ENCODE assay signal across 1 cellular context in genomic region chr19:18440936-18441803, GRCh38.
TF ChIP-seq lines count a peak whose summit lies in the region.

No MANE protein-coding gene starts in this region.

TF ChIP-seq in HepG2, 621 proteins besides CTCF, POLR2A, EP300 and RAD21 (continued from another document and continues in another):
- TF ChIP-seq CSRNP1 (CRISPR knock-in tag; IDR thresholded peaks at IDR 0.05) = no peak
- no peak for TF ChIP-seq KDM4B (CRISPR knock-in tag; IDR thresholded peaks at IDR 0.05)
- TF ChIP-seq ZFYVE20 (CRISPR knock-in tag; IDR thresholded peaks at IDR 0.05; ENCODE audit: borderline replicate concordance, low read depth) = no peak
- no peak for TF ChIP-seq HMGA1 (CRISPR knock-in tag; conservative IDR thresholded peaks at IDR 0.05)
- TF ChIP-seq ZNF652 (CRISPR knock-in tag; IDR thresholded peaks at IDR 0.05; ENCODE audit: borderline replicate concordance, low read depth) = peak; percentile 87
- TF ChIP-seq, protein P1, sequence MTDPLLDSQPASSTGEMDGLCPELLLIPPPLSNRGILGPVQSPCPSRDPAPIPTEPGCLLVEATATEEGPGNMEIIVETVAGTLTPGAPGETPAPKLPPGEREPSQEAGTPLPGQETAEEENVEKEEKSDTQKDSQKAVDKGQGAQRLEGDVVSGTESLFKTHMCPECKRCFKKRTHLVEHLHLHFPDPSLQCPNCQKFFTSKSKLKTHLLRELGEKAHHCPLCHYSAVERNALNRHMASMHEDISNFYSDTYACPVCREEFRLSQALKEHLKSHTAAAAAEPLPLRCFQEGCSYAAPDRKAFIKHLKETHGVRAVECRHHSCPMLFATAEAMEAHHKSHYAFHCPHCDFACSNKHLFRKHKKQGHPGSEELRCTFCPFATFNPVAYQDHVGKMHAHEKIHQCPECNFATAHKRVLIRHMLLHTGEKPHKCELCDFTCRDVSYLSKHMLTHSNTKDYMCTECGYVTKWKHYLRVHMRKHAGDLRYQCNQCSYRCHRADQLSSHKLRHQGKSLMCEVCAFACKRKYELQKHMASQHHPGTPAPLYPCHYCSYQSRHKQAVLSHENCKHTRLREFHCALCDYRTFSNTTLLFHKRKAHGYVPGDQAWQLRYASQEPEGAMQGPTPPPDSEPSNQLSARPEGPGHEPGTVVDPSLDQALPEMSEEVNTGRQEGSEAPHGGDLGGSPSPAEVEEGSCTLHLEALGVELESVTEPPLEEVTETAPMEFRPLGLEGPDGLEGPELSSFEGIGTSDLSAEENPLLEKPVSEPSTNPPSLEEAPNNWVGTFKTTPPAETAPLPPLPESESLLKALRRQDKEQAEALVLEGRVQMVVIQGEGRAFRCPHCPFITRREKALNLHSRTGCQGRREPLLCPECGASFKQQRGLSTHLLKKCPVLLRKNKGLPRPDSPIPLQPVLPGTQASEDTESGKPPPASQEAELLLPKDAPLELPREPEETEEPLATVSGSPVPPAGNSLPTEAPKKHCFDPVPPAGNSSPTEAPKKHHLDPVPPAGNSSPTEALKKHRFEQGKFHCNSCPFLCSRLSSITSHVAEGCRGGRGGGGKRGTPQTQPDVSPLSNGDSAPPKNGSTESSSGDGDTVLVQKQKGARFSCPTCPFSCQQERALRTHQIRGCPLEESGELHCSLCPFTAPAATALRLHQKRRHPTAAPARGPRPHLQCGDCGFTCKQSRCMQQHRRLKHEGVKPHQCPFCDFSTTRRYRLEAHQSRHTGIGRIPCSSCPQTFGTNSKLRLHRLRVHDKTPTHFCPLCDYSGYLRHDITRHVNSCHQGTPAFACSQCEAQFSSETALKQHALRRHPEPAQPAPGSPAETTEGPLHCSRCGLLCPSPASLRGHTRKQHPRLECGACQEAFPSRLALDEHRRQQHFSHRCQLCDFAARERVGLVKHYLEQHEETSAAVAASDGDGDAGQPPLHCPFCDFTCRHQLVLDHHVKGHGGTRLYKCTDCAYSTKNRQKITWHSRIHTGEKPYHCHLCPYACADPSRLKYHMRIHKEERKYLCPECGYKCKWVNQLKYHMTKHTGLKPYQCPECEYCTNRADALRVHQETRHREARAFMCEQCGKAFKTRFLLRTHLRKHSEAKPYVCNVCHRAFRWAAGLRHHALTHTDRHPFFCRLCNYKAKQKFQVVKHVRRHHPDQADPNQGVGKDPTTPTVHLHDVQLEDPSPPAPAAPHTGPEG (CRISPR knock-in tag; IDR thresholded peaks at IDR 0.05) = no peak
- TF ChIP-seq NFIC (IDR thresholded peaks at IDR 0.05; ENCODE audit: low read length) = no peak
- TF ChIP-seq PAF1 (CRISPR knock-in tag; IDR thresholded peaks at IDR 0.05) = 0 out of 2 replicates have a peak, but pooled peaks have one; percentile 40
- TF ChIP-seq ZSCAN29 (CRISPR knock-in tag; conservative IDR thresholded peaks at IDR 0.05) = no peak
- TF ChIP-seq ZNF232 (CRISPR knock-in tag; IDR thresholded peaks at IDR 0.05; ENCODE audit: borderline replicate concordance) = no peak
- no peak for TF ChIP-seq ZMYM2 (CRISPR knock-in tag; IDR thresholded peaks at IDR 0.05)
- TF ChIP-seq ZNF230 (CRISPR knock-in tag; IDR thresholded peaks at IDR 0.05) = no peak
- no peak for TF ChIP-seq ZNF646 (CRISPR knock-in tag; IDR thresholded peaks at IDR 0.05)
- TF ChIP-seq PCBP2 (optimal IDR thresholded peaks at IDR 0.05; ENCODE audit: low read depth, low read length, poor library complexity, severe bottlenecking) = no peak
- no peak for TF ChIP-seq ZBTB43 (CRISPR knock-in tag; conservative IDR thresholded peaks at IDR 0.05)
- TF ChIP-seq MED8 (CRISPR knock-in tag; IDR thresholded peaks at IDR 0.05; ENCODE audit: insufficient replicate concordance) = no peak
- TF ChIP-seq MAF1 (CRISPR knock-in tag; IDR thresholded peaks at IDR 0.05; ENCODE audit: borderline replicate concordance) = no peak
- no peak for TF ChIP-seq BRCA1 (CRISPR knock-in tag; IDR thresholded peaks at IDR 0.05)
- TF ChIP-seq, protein P2, sequence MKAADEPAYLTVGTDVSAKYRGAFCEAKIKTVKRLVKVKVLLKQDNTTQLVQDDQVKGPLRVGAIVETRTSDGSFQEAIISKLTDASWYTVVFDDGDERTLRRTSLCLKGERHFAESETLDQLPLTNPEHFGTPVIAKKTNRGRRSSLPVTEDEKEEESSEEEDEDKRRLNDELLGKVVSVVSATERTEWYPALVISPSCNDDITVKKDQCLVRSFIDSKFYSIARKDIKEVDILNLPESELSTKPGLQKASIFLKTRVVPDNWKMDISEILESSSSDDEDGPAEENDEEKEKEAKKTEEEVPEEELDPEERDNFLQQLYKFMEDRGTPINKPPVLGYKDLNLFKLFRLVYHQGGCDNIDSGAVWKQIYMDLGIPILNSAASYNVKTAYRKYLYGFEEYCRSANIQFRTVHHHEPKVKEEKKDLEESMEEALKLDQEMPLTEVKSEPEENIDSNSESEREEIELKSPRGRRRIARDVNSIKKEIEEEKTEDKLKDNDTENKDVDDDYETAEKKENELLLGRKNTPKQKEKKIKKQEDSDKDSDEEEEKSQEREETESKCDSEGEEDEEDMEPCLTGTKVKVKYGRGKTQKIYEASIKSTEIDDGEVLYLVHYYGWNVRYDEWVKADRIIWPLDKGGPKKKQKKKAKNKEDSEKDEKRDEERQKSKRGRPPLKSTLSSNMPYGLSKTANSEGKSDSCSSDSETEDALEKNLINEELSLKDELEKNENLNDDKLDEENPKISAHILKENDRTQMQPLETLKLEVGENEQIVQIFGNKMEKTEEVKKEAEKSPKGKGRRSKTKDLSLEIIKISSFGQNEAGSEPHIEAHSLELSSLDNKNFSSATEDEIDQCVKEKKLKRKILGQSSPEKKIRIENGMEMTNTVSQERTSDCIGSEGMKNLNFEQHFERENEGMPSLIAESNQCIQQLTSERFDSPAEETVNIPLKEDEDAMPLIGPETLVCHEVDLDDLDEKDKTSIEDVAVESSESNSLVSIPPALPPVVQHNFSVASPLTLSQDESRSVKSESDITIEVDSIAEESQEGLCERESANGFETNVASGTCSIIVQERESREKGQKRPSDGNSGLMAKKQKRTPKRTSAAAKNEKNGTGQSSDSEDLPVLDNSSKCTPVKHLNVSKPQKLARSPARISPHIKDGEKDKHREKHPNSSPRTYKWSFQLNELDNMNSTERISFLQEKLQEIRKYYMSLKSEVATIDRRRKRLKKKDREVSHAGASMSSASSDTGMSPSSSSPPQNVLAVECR (CRISPR knock-in tag; IDR thresholded peaks at IDR 0.05; ENCODE audit: borderline replicate concordance) = no peak
- TF ChIP-seq ZNF737 (CRISPR knock-in tag; IDR thresholded peaks at IDR 0.05; ENCODE audit: borderline replicate concordance) = no peak
- TF ChIP-seq ZNF672 (CRISPR knock-in tag; IDR thresholded peaks at IDR 0.05) = no peak
- TF ChIP-seq AGO2 (optimal IDR thresholded peaks at IDR 0.05; ENCODE audit: low read depth, low read length) = peak; percentile 54
- no peak for TF ChIP-seq RNF2 (conservative IDR thresholded peaks at IDR 0.05; ENCODE audit: low read depth)
- TF ChIP-seq SIX4 (CRISPR knock-in tag; IDR thresholded peaks at IDR 0.05) = no peak
- no peak for TF ChIP-seq ISX (CRISPR knock-in tag; conservative IDR thresholded peaks at IDR 0.05)
- no peak for TF ChIP-seq POLR2G (IDR thresholded peaks at IDR 0.05; ENCODE audit: low read depth, low read length)
- TF ChIP-seq ZNF18 (CRISPR knock-in tag; IDR thresholded peaks at IDR 0.05; ENCODE audit: insufficient replicate concordance) = no peak
- TF ChIP-seq, protein P3, sequence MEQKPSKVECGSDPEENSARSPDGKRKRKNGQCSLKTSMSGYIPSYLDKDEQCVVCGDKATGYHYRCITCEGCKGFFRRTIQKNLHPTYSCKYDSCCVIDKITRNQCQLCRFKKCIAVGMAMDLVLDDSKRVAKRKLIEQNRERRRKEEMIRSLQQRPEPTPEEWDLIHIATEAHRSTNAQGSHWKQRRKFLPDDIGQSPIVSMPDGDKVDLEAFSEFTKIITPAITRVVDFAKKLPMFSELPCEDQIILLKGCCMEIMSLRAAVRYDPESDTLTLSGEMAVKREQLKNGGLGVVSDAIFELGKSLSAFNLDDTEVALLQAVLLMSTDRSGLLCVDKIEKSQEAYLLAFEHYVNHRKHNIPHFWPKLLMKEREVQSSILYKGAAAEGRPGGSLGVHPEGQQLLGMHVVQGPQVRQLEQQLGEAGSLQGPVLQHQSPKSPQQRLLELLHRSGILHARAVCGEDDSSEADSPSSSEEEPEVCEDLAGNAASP (CRISPR knock-in tag; IDR thresholded peaks at IDR 0.05; ENCODE audit: borderline replicate concordance) = peak; percentile 51; the same call in 1 of the 2 replicates
- TF ChIP-seq ELF4 (CRISPR knock-in tag; IDR thresholded peaks at IDR 0.05; ENCODE audit: borderline replicate concordance) = no peak
- TF ChIP-seq ZNF770 (CRISPR knock-in tag; IDR thresholded peaks at IDR 0.05) = no peak
